1 cellular context compared by ENCODE assay signal in genomic region chr7:55441668-55442305, GRCh38.
TF ChIP-seq lines count a peak whose summit lies in the region.

No MANE protein-coding gene starts in this region.

TF ChIP-seq in SK-N-SH treated with all-trans-retinoic acid at 6 μM for 48 hours, 23 proteins besides CTCF, POLR2A, EP300 and RAD21 (continued from another document):
- TF ChIP-seq, protein P1, sequence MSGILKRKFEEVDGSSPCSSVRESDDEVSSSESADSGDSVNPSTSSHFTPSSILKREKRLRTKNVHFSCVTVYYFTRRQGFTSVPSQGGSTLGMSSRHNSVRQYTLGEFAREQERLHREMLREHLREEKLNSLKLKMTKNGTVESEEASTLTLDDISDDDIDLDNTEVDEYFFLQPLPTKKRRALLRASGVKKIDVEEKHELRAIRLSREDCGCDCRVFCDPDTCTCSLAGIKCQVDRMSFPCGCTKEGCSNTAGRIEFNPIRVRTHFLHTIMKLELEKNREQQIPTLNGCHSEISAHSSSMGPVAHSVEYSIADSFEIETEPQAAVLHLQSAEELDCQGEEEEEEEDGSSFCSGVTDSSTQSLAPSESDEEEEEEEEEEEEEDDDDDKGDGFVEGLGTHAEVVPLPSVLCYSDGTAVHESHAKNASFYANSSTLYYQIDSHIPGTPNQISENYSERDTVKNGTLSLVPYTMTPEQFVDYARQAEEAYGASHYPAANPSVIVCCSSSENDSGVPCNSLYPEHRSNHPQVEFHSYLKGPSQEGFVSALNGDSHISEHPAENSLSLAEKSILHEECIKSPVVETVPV (CRISPR knock-in tag; IDR thresholded peaks at IDR 0.05) = no peak
- TF ChIP-seq ZNF8 (CRISPR knock-in tag; IDR thresholded peaks at IDR 0.05) (no peak), ZFP30 (CRISPR knock-in tag; IDR thresholded peaks at IDR 0.05) (no peak), ZNF70 (CRISPR knock-in tag; IDR thresholded peaks at IDR 0.05) (0 out of 2 replicates have a peak, but pooled peaks have one; percentile 12), TCF4 (CRISPR knock-in tag; IDR thresholded peaks at IDR 0.05; ENCODE audit: borderline replicate concordance) (peak; percentile 77), SNAI2 (CRISPR knock-in tag; IDR thresholded peaks at IDR 0.05) (0 out of 2 replicates have a peak, but pooled peaks have one; percentile 9), PATZ1 (CRISPR knock-in tag; IDR thresholded peaks at IDR 0.05; ENCODE audit: borderline replicate concordance) (no peak), ISL1 (CRISPR knock-in tag; IDR thresholded peaks at IDR 0.05) (0 out of 2 replicates have a peak, but pooled peaks have one; percentile 19)
